Comparison of ENCODE assay signal across 1 cellular context in the genomic region with DNA sequence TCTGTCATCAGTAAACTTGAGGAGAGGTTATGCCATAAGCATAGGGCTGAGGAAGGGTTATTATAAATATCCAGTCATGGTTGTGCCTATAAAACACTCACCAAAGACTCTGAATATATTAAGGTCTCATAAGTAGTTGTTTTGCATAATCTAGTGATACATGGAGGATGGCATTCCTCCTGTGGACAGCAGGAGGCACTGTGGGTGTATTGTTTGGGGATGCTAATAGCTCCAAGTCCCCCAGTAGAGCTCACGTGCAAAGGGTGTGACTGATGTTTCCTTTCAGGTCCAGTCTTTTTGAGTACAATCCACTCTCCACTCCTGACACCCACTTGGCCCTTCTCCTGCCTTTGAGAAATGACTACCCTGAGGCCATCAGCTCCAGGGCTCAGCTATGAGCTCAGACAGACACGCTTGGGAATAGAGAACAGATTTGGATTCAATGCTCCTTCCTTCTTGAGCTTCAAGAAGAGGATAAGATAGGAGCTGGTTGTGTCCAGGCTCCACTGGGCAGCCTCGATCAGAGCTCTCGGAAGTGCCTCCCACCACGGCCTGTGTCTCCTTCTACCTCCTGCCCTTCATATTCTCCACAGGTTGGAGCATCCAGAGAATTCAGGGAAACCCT.
TF ChIP-seq lines count a peak whose summit lies in the region.

No MANE protein-coding gene starts in this region.

TF ChIP-seq in GM23338, 12 proteins besides CTCF, POLR2A, EP300 and RAD21 (continued from another document):
- TF ChIP-seq, protein P1, sequence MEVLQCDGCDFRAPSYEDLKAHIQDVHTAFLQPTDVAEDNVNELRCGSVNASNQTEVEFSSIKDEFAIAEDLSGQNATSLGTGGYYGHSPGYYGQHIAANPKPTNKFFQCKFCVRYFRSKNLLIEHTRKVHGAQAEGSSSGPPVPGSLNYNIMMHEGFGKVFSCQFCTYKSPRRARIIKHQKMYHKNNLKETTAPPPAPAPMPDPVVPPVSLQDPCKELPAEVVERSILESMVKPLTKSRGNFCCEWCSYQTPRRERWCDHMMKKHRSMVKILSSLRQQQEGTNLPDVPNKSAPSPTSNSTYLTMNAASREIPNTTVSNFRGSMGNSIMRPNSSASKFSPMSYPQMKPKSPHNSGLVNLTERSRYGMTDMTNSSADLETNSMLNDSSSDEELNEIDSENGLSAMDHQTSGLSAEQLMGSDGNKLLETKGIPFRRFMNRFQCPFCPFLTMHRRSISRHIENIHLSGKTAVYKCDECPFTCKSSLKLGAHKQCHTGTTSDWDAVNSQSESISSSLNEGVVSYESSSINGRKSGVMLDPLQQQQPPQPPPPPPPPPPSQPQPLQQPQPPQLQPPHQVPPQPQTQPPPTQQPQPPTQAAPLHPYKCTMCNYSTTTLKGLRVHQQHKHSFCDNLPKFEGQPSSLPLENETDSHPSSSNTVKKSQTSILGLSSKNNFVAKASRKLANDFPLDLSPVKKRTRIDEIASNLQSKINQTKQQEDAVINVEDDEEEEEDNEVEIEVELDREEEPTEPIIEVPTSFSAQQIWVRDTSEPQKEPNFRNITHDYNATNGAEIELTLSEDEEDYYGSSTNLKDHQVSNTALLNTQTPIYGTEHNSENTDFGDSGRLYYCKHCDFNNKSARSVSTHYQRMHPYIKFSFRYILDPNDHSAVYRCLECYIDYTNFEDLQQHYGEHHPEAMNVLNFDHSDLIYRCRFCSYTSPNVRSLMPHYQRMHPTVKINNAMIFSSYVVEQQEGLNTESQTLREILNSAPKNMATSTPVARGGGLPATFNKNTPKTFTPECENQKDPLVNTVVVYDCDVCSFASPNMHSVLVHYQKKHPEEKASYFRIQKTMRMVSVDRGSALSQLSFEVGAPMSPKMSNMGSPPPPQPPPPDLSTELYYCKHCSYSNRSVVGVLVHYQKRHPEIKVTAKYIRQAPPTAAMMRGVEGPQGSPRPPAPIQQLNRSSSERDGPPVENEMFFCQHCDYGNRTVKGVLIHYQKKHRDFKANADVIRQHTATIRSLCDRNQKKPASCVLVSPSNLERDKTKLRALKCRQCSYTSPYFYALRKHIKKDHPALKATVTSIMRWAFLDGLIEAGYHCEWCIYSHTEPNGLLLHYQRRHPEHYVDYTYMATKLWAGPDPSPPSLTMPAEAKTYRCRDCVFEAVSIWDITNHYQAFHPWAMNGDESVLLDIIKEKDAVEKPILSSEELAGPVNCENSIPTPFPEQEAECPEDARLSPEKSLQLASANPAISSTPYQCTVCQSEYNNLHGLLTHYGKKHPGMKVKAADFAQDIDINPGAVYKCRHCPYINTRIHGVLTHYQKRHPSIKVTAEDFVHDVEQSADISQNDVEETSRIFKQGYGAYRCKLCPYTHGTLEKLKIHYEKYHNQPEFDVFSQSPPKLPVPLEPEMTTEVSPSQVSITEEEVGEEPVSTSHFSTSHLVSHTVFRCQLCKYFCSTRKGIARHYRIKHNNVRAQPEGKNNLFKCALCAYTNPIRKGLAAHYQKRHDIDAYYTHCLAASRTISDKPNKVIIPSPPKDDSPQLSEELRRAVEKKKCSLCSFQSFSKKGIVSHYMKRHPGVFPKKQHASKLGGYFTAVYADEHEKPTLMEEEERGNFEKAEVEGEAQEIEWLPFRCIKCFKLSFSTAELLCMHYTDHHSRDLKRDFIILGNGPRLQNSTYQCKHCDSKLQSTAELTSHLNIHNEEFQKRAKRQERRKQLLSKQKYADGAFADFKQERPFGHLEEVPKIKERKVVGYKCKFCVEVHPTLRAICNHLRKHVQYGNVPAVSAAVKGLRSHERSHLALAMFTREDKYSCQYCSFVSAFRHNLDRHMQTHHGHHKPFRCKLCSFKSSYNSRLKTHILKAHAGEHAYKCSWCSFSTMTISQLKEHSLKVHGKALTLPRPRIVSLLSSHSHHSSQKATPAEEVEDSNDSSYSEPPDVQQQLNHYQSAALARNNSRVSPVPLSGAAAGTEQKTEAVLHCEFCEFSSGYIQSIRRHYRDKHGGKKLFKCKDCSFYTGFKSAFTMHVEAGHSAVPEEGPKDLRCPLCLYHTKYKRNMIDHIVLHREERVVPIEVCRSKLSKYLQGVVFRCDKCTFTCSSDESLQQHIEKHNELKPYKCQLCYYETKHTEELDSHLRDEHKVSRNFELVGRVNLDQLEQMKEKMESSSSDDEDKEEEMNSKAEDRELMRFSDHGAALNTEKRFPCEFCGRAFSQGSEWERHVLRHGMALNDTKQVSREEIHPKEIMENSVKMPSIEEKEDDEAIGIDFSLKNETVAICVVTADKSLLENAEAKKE (CRISPR knock-in tag; IDR thresholded peaks at IDR 0.05) = no peak
